Comparison of ENCODE assay signal across 9 cellular contexts in genomic region chr1:20964540-20965484, GRCh38.
DNase-seq lines count a peak whose midpoint lies in the region; ATAC-seq, FAIRE-seq and TF ChIP-seq lines count a peak whose summit lies in the region.
"Had no signal": no experiment of that assay in that cellular context is flagged by ENCODE, and none has a peak within 500 bp of the region (broad histone marks: within the 10 kb centered on the region; RNA-seq: fewer than 3 reads in every experiment).

No MANE protein-coding gene starts in this region.

- no peak for TF ChIP-seq CTCF in HEK293 (tag by site-specific recombination; IDR thresholded peaks at IDR 0.05)

- no peaks in the 10 kb centered on the region for H3K9me3 ChIP-seq in HEK293 (ENCODE audit: control insufficient read depth, insufficient read depth, low read depth, low read length)

- no peak overlapping the region for H3K4me3 ChIP-seq in HEK293 (ENCODE audit: low read depth, low read length)

- peak; percentile 18 for DNase-seq in GM18507 (ENCODE audit: extremely low spot score, insufficient read length, low read depth)
- DNase-seq in NCI-H146 (lab: John Stamatoyannopoulos, UW) = peak; percentile 89
- peak; percentile 23 to 44 for DNase-seq in left colon
- no peak for DNase-seq in stimulated activated naive CD8-positive, alpha-beta T cell treated with anti-CD3 and anti-CD28 coated beads, Interleukin-15, Interleukin-2, amounts not matched to agents 100 U/mL and 50 U/mL, for 24 hours
- no peak for DNase-seq in effector CD8-positive, alpha-beta T cell (lab: John Stamatoyannopoulos, UW)
- no peak for DNase-seq in stimulated activated CD4-positive, alpha-beta T cell treated with anti-CD3 and anti-CD28 coated beads, Interleukin-15, amount 100 ng/mL, for 24 hours
- DNase-seq: IMR-90 had no signal

- no peak overlapping the region for H3K27ac ChIP-seq in HEK293 (ENCODE audit: extremely low read depth, low read depth, low read length)

- peaks cover 14% of the 10 kb centered on the region for H3K4me1 ChIP-seq in HEK293 (ENCODE audit: control insufficient read depth, insufficient read depth, low read length)

- FAIRE-seq in GM18507 (lab: Jason Lieb, UNC) = peak; percentile 81

- intact Hi-C loops in left colon (cut with DNase I, micrococcal nuclease) = no loop called here

- H3K36me3 ChIP-seq in HEK293 (ENCODE audit: control insufficient read depth in 2 of 2, insufficient read depth in 1 of 2, low read length in 2 of 2) = peaks cover 4 to 56% of the 10 kb centered on the region in 2 experiments

- CTCF ChIA-PET in HEK293 (lab: Yijun Ruan, JAX) = no interaction called here

- POLR2A ChIA-PET in HEK293 (lab: Yijun Ruan, JAX) = interaction anchor here (0.6 kb wide), 1 partner anchor 469 kb away, joined by 4 read pairs; no protein-coding TSS in a partner anchor

- ATAC-seq in left colon (peak; percentile 92), HG03135 (IDR thresholded peaks at IDR 0.05; ENCODE audit: unreplicated experiment) (no peak)
- ATAC-seq in stimulated activated naive CD8-positive, alpha-beta T cell treated with anti-CD3 and anti-CD28 coated beads, Interleukin-15, Interleukin-2, amounts not matched to agents 100 U/mL and 50 U/mL, for 24 hours = no peak

TF ChIP-seq in HEK293, 187 proteins besides CTCF, POLR2A, EP300 and RAD21 (continues in another document):
- TF ChIP-seq YY1 (tag by site-specific recombination; IDR thresholded peaks at IDR 0.05) (no peak), ZFHX2 (tag by site-specific recombination; conservative IDR thresholded peaks at IDR 0.05) (no peak), AEBP2 (tag by site-specific recombination; IDR thresholded peaks at IDR 0.05; ENCODE audit: borderline replicate concordance) (no peak), ZNF394 (tag by site-specific recombination; IDR thresholded peaks at IDR 0.05; ENCODE audit: borderline replicate concordance) (no peak), GFI1B (tag by site-specific recombination; IDR thresholded peaks at IDR 0.05) (no peak), PRDM2 (tag by site-specific recombination; IDR thresholded peaks at IDR 0.05; ENCODE audit: borderline replicate concordance) (no peak), OSR2 (tag by site-specific recombination; IDR thresholded peaks at IDR 0.05) (0 out of 2 replicates have a peak, but pooled peaks have one; percentile 36), SETDB1 (IDR thresholded peaks at IDR 0.05; ENCODE audit: insufficient read length, low read length) (no peak), ZFP37 (tag by site-specific recombination; IDR thresholded peaks at IDR 0.05) (no peak), ZNF26 (tag by site-specific recombination; IDR thresholded peaks at IDR 0.05) (no peak), ZNF214 (tag by site-specific recombination; IDR thresholded peaks at IDR 0.05; ENCODE audit: borderline replicate concordance) (no peak), ZIC2 (tag by site-specific recombination; IDR thresholded peaks at IDR 0.05) (0 out of 2 replicates have a peak, but pooled peaks have one; percentile 9), ZSCAN30 (tag by site-specific recombination; IDR thresholded peaks at IDR 0.05) (no peak), KLF9 (tag by site-specific recombination; IDR thresholded peaks at IDR 0.05; ENCODE audit: low read depth) (no peak), PRDM4 (tag by site-specific recombination; IDR thresholded peaks at IDR 0.05) (peak; percentile 28; the same call in 1 of the 2 replicates), ZNF501 (tag by site-specific recombination; IDR thresholded peaks at IDR 0.05) (no peak), ZBTB21 (tag by site-specific recombination; IDR thresholded peaks at IDR 0.05) (no peak), ZNF221 (tag by site-specific recombination; IDR thresholded peaks at IDR 0.05; ENCODE audit: borderline replicate concordance) (no peak), ZNF10 (tag by site-specific recombination; IDR thresholded peaks at IDR 0.05) (no peak), ZNF629 (tag by site-specific recombination; IDR thresholded peaks at IDR 0.05) (0 out of 2 replicates have a peak, but pooled peaks have one; percentile 28), ZNF175 (tag by site-specific recombination; IDR thresholded peaks at IDR 0.05) (no peak), ZNF366 (tag by site-specific recombination; conservative IDR thresholded peaks at IDR 0.05) (0 out of 2 replicates have a peak, but pooled peaks have one; percentile 20)

Comparison
In these comparisons a context has a peak if more than half of its experiments do, and no peak if none do; other contexts are left out.
1. DNase-seq: peak in GM18507 (single experiment), NCI-H146 (single experiment) and left colon (2 of 2); none in stimulated activated naive CD8-positive, alpha-beta T cell treated with anti-CD3 and anti-CD28 coated beads, Interleukin-15, Interleukin-2, amounts not matched to agents 100 U/mL and 50 U/mL, for 24 hours (single experiment), effector CD8-positive, alpha-beta T cell (single experiment) and stimulated activated CD4-positive, alpha-beta T cell treated with anti-CD3 and anti-CD28 coated beads, Interleukin-15, amount 100 ng/mL, for 24 hours (single experiment).